ENCODE assay signal across 8 cellular contexts in genomic region chr17:82297280-82297803, GRCh38. TPM values are rescaled to one million over a fixed set of nuclear protein-coding genes. Genes with fewer than 3 reads are reported as not detected.
DNase-seq lines count a peak whose midpoint lies in the region; ATAC-seq and TF ChIP-seq lines count a peak whose summit lies in the region.

No MANE protein-coding gene starts in this region.

- H3K27ac Mint-ChIP-seq in activated T-helper 17 cell treated with anti-CD3 and anti-CD28 coated beads, Interleukin-2, amount 50 U/mL, for 72 hours = peak overlapping the region; percentile 100
- no peak overlapping the region for H3K27ac Mint-ChIP-seq in endothelial cell (ENCODE audit: unreplicated experiment)

- BruUV-seq in Panc1 (replicated peaks; lab: Mats Ljungman, UMichigan) = no TSS peak

- no peaks in the 10 kb centered on the region for H3K9me3 Mint-ChIP-seq in activated T-helper 17 cell treated with anti-CD3 and anti-CD28 coated beads, Interleukin-2, amount 50 U/mL, for 72 hours
- H3K9me3 Mint-ChIP-seq in endothelial cell (ENCODE audit: unreplicated experiment) = no peaks in the 10 kb centered on the region

- H3K4me3 ChIP-seq in Panc1 (ENCODE audit: low read depth in 2 of 2, low read length in 2 of 2) (peak overlapping the region; percentile 43 to 67), fibroblast of villous mesenchyme (ENCODE audit: low read depth, low read length) (peak overlapping the region; percentile 48), vagina (peak overlapping the region; percentile 51 to 68)

- H3K36me3 ChIP-seq in Panc1 (ENCODE audit: control insufficient read depth, insufficient read depth, low read length) (no peaks in the 10 kb centered on the region; the same call in 1 of the 2 replicates), vagina (no peaks in the 10 kb centered on the region)

- H3K4me3 Mint-ChIP-seq in activated T-helper 17 cell treated with anti-CD3 and anti-CD28 coated beads, Interleukin-2, amount 50 U/mL, for 72 hours = peak overlapping the region; percentile 85
- no peak overlapping the region for H3K4me3 Mint-ChIP-seq in endothelial cell (ENCODE audit: unreplicated experiment)

- peak; percentile 29 for ATAC-seq in GM21447 (IDR thresholded peaks at IDR 0.05; ENCODE audit: unreplicated experiment)
- peak; percentile 1; the same call in 1 of the 2 replicates for ATAC-seq in Panc1
- ATAC-seq in activated T-helper 17 cell treated with anti-CD3 and anti-CD28 coated beads, Interleukin-2, amount 50 U/mL, for 72 hours (replicated peaks) = peak; percentile 52
- ATAC-seq in sciatic nerve = peak; percentile 18

- peak; percentile 16 for DNase-seq in AG20443 (ENCODE audit: low spot score)
- peak; percentile 71 for DNase-seq in Panc1 (ENCODE audit: low read depth, low spot score)
- peak; percentile 97 for DNase-seq in fibroblast of villous mesenchyme (ENCODE audit: low read depth)
- peak; percentile 83 for DNase-seq in sciatic nerve (ENCODE audit: low spot score)
- peak in 1 of 2 donors; percentile 98 for DNase-seq in vagina (ENCODE audit: extremely low spot score in 2 of 2)
- DNase-seq in endothelial cell (ENCODE audit: low spot score) = no peak

- peaks cover 33% of the 10 kb centered on the region for H3K4me1 Mint-ChIP-seq in activated T-helper 17 cell treated with anti-CD3 and anti-CD28 coated beads, Interleukin-2, amount 50 U/mL, for 72 hours
- H3K4me1 Mint-ChIP-seq in endothelial cell (ENCODE audit: unreplicated experiment) = no peaks in the 10 kb centered on the region

- peaks cover 79% of the 10 kb centered on the region for H3K4me1 ChIP-seq in Panc1 (ENCODE audit: control insufficient read depth, insufficient read depth, low read length)
- H3K4me1 ChIP-seq in vagina = peaks cover 60% of the 10 kb centered on the region

- no peaks in the 10 kb centered on the region for H3K27me3 Mint-ChIP-seq in activated T-helper 17 cell treated with anti-CD3 and anti-CD28 coated beads, Interleukin-2, amount 50 U/mL, for 72 hours
- H3K27me3 Mint-ChIP-seq in endothelial cell (ENCODE audit: unreplicated experiment) = peaks cover 6% of the 10 kb centered on the region

- H3K27me3 ChIP-seq in Panc1 (ENCODE audit: control insufficient read depth, insufficient read depth, low read length) = no peaks in the 10 kb centered on the region
- H3K27me3 ChIP-seq in vagina = no peaks in the 10 kb centered on the region

- POLR2A ChIA-PET in Panc1 (lab: Charles Lee) = no interaction called here

- H3K27ac ChIP-seq in Panc1 (ENCODE audit: low read length) (peak overlapping the region; percentile 83), vagina (peak overlapping the region; percentile 88)

- no peaks in the 10 kb centered on the region for H3K9me3 ChIP-seq in Panc1 (ENCODE audit: control insufficient read depth, insufficient read depth, low read depth, low read length)
- H3K9me3 ChIP-seq in vagina = no peaks in the 10 kb centered on the region

- CTCF ChIA-PET in Panc1 (lab: Charles Lee) = no interaction called here

- TF ChIP-seq CTCF in Panc1 (IDR thresholded peaks at IDR 0.05) (no peak), fibroblast of villous mesenchyme (IDR thresholded peaks at IDR 0.05; ENCODE audit: insufficient read depth, low read depth, low read length) (no peak), vagina (IDR thresholded peaks at IDR 0.05) (no peak), endothelial cell (IDR thresholded peaks at IDR 0.05; ENCODE audit: unreplicated experiment) (no peak)

- peak in 1 of 2 donors; percentile 50 for TF ChIP-seq POLR2A in vagina (IDR thresholded peaks at IDR 0.05)

- intact Hi-C loops in Panc1 (cut with micrococcal nuclease; ENCODE audit: unreplicated experiment) = loop anchor here (5.0 kb wide), 1 partner anchor 35 kb away; the partner anchor contains the start of gene SECTM1
- intact Hi-C loops in sciatic nerve (cut with DNase I) = no loop called here
- intact Hi-C loops in vagina (cut with DNase I) = no loop called here

- peaks cover 56% of the 10 kb centered on the region for H3K36me3 Mint-ChIP-seq in activated T-helper 17 cell treated with anti-CD3 and anti-CD28 coated beads, Interleukin-2, amount 50 U/mL, for 72 hours (ENCODE audit: low read depth)
- H3K36me3 Mint-ChIP-seq in endothelial cell (ENCODE audit: low read depth, unreplicated experiment) = no peaks in the 10 kb centered on the region

- in situ Hi-C loops in Panc1 (cut with HindIII; ENCODE audit: low pct_unique_long_range_greater_than_20kb, low sequenced_read_pairs) = loop anchor here (10.0 kb wide), 1 partner anchor 47 kb away; no protein-coding TSS in a partner anchor

RNA-seq across cellular contexts. Expression of gene CD7, which starts 20.1 kb away (rescaled TPM):
- 0.77 TPM for total RNA-seq in Panc1 (2021; ENCODE audit: unreplicated experiment)
- 0.27 TPM for polyA plus RNA-seq in Panc1 (2012; ENCODE audit: insufficient read length)
- total RNA-seq in activated T-helper 17 cell treated with anti-CD3 and anti-CD28 coated beads, Interleukin-2, amount 50 U/mL, for 72 hours = 100 to 1,000 TPM; 193 to 378 TPM
- not detected in 2 replicates for total RNA-seq in fibroblast of villous mesenchyme
- total RNA-seq in sciatic nerve = 2.5 TPM
- total RNA-seq in vagina = 5.2 TPM
- not detected for total RNA-seq in endothelial cell (ENCODE audit: unreplicated experiment)

RNA-seq across cellular contexts. Expression of gene CSNK1D, which starts 23.8 kb away (rescaled TPM):
- total RNA-seq in Panc1 (2021; ENCODE audit: unreplicated experiment) (234 TPM), fibroblast of villous mesenchyme (49.3 and 57.0 TPM in 2 replicates), sciatic nerve (152 TPM), vagina (67.8 TPM), endothelial cell (ENCODE audit: unreplicated experiment) (149 TPM)
- 316 TPM for polyA plus RNA-seq in Panc1 (2012; ENCODE audit: insufficient read length)
- 100 to 1,000 TPM; 140 to 142 TPM for total RNA-seq in activated T-helper 17 cell treated with anti-CD3 and anti-CD28 coated beads, Interleukin-2, amount 50 U/mL, for 72 hours

RNA-seq across cellular contexts. Expression of gene SECTM1, which starts 36.2 kb away (rescaled TPM):
- total RNA-seq in Panc1 (2021; ENCODE audit: unreplicated experiment) (5.4 TPM), fibroblast of villous mesenchyme (11.9 and 24.2 TPM in 2 replicates), sciatic nerve (22.2 TPM), vagina (37.1 TPM), endothelial cell (ENCODE audit: unreplicated experiment) (not detected)
- polyA plus RNA-seq in Panc1 (2012; ENCODE audit: insufficient read length) = 7.3 TPM
- total RNA-seq in activated T-helper 17 cell treated with anti-CD3 and anti-CD28 coated beads, Interleukin-2, amount 50 U/mL, for 72 hours = 10 to 100 TPM; 16.4 to 22.3 TPM

Comparison
In these comparisons a context has a peak if more than half of its experiments do, and no peak if none do; other contexts are left out.
1. ATAC-seq: peak in every context shown above with its lines; median percentile 52 in activated T-helper 17 cell treated with anti-CD3 and anti-CD28 coated beads, Interleukin-2, amount 50 U/mL, for 72 hours; 29 in GM21447; 18 in sciatic nerve; 1 in Panc1.
2. RNA of gene CD7, which starts 20.1 kb away (total RNA-seq): 193 to 378 TPM in activated T-helper 17 cell treated with anti-CD3 and anti-CD28 coated beads, Interleukin-2, amount 50 U/mL, for 72 hours; 5.2 TPM in vagina (single experiment), 2.5 TPM in sciatic nerve (single experiment), 0.77 TPM in Panc1 (single experiment), not detected in endothelial cell (single experiment) and not detected in fibroblast of villous mesenchyme; every median in the first group is over 10 times any median in the second.
3. Peak in every context shown above with its lines, with median percentiles within 50 percentile points of each other: H3K4me3 ChIP-seq.